Comparison of ENCODE assay signal across 8 cellular contexts in genomic region chr19:45584332-45585157, GRCh38. TPM values are rescaled to one million over a fixed set of nuclear protein-coding genes. Genes with fewer than 3 reads are reported as not detected.
DNase-seq lines count a peak whose midpoint lies in the region; ATAC-seq and TF ChIP-seq lines count a peak whose summit lies in the region.

TSS of gene OPA3 (minus strand) at chr19:45584802. CDS start at chr19:45584764, 38 bp downstream.

- TF ChIP-seq CTCF in VCaP (conservative IDR thresholded peaks at IDR 0.05) = no peak
- peak; percentile 20 to 35 (median 25) for TF ChIP-seq CTCF in breast epithelium (IDR thresholded peaks at IDR 0.05)

- TF ChIP-seq POLR2A in breast epithelium (IDR thresholded peaks at IDR 0.05) = no peak

- H3K36me3 ChIP-seq in ACC112 (ENCODE audit: insufficient read depth, low read length) (no peaks in the 10 kb centered on the region), breast epithelium (no peaks in the 10 kb centered on the region), skeletal muscle tissue (ENCODE audit: control insufficient read depth in 3 of 3, insufficient read depth in 3 of 3, low read length in 3 of 3) (no peaks in the 10 kb centered on the region)

- DNase-seq in NCI-H2196 treated with DMSO at 0.1 percent for 48 hours (lab: John Stamatoyannopoulos, UW; ENCODE audit: unreplicated experiment) = peak; percentile 98
- peak; percentile 99 to 100 for DNase-seq in breast epithelium (ENCODE audit: low spot score in 2 of 2)

- H3K4me3 ChIP-seq in ACC112 (ENCODE audit: low read depth, low read length) (peak within 1 kb of the TSS; percentile 89), breast epithelium (peak within 1 kb of the TSS; percentile 66 to 92 (median 73)), iPS-18c (ENCODE audit: insufficient read depth, low read depth, low read length) (peak within 1 kb of the TSS; percentile 75), skeletal muscle tissue (ENCODE audit: low read length in 3 of 3) (peak within 1 kb of the TSS; percentile 89 to 100 (median 96))

- peaks cover 4% of the 10 kb centered on the region for H3K4me1 ChIP-seq in ACC112 (ENCODE audit: control insufficient read depth, insufficient read depth, low read length, unreplicated experiment)
- H3K4me1 ChIP-seq in breast epithelium = no peaks in the 10 kb centered on the region
- peaks cover 7 to 17% (median 8%) of the 10 kb centered on the region in 3 donors for H3K4me1 ChIP-seq in skeletal muscle tissue (ENCODE audit: control insufficient read depth in 3 of 3, insufficient read depth in 3 of 3, low read length in 3 of 3)

- H2AFZ ChIP-seq in ACC112 (ENCODE audit: low read length, unreplicated experiment) = peak within 1 kb of the TSS; percentile 87

- H3K27ac ChIP-seq in ACC112 (ENCODE audit: low read depth, low read length) = peak within 1 kb of the TSS; percentile 95
- H3K27ac ChIP-seq in VCaP = peak within 1 kb of the TSS; percentile 91
- peak within 1 kb of the TSS; percentile 96 to 100 for H3K27ac ChIP-seq in breast epithelium
- H3K27ac ChIP-seq in skeletal muscle tissue (ENCODE audit: low read depth, low read length) = peak within 1 kb of the TSS; percentile 99

- intact Hi-C loops in breast epithelium (cut with DNase I; ENCODE audit: low total_unique reads) = no loop called here

- H3K27me3 ChIP-seq in ACC112 (ENCODE audit: insufficient read depth, low read length) (no peaks in the 10 kb centered on the region), breast epithelium (no peaks in the 10 kb centered on the region), skeletal muscle tissue (ENCODE audit: control insufficient read depth in 3 of 3, insufficient read depth in 3 of 3, low read length in 3 of 3) (peaks cover 0 to under 1% (median 0%) of the 10 kb centered on the region in 3 donors)

- peak; percentile 79 for ATAC-seq in GM18870 (IDR thresholded peaks at IDR 0.05; ENCODE audit: unreplicated experiment)
- peak; percentile 86 for ATAC-seq in HG03135 (IDR thresholded peaks at IDR 0.05; ENCODE audit: unreplicated experiment)

- H3K79me2 ChIP-seq in ACC112 (ENCODE audit: control insufficient read depth, insufficient read depth, low read length, unreplicated experiment) = peaks cover 2% of the 10 kb centered on the region

- no peaks in the 10 kb centered on the region for H3K9me3 ChIP-seq in breast epithelium
- H3K9me3 ChIP-seq in iPS-18c (ENCODE audit: control insufficient read depth, insufficient read depth, low read length) = no peaks in the 10 kb centered on the region
- no peaks in the 10 kb centered on the region for H3K9me3 ChIP-seq in skeletal muscle tissue (ENCODE audit: control insufficient read depth in 3 of 3, low read length in 3 of 3)

- H3K9ac ChIP-seq in skeletal muscle tissue (ENCODE audit: low read depth in 1 of 3, low read length in 3 of 3) = peak within 1 kb of the TSS; percentile 91 to 99 (median 97)

RNA-seq across cellular contexts. Expression of gene OPA3, which starts in this region (rescaled TPM):
- total RNA-seq in breast epithelium (10 to 100 TPM in 1 of 3 donors, 1 to 10 TPM in 2; 6.6 to 11.4 (median 7.2) TPM), skeletal muscle tissue (3.7 TPM)

Comparison
In these comparisons a context has a peak if more than half of its experiments do, and no peak if none do; other contexts are left out.
1. Peak in every context shown above with its lines: DNase-seq, ATAC-seq, H3K4me3 ChIP-seq and H3K27ac ChIP-seq.